1 cellular context compared by ENCODE assay signal in the genomic region with DNA sequence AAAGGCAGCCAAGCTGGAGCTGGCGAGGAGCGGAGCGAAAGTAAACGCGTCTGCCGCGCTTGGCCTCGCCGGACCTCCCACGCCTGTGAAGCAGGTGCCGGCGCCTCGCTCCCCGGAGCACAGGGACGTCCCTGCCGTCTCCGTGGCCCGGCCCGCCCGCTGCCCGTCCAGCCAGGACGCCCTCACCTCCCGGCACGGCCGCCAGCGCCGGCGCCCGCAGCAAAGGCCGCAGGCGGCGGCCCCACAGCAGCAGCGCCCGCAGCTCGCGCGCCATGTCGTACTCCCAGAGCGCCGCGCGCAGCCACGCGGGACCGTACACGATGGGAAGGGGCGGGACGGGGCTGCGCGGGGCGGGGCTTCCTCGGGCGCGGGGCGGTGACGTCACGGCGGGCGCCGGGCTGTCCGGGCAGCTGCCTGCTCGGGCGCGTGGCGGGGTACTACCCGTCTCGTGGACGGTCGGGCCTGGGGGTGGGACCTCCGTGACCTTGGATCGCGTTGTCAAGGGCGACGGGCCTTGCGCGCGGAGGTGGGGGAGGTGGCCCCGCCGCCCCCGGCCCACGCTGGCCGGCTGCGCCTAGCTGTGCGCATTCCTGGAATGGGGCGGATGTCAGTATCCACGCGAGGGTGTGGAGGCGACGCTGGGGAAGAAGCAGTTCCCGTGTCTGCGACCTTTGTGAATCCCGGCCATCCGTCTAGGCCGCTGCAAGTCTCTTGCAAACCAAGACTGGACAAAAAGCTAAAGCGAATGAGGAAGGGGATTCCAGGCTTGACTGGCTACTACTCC.
TF ChIP-seq lines count a peak whose summit lies in the region.

Gene TRAP1, minus strand, starts transcription at position 290 of the 784 bp plus-strand sequence. Its CDS starts 16 bp downstream, at position 274.

TF ChIP-seq in GM12878, 131 proteins besides CTCF, POLR2A, EP300 and RAD21 (continued from another document):
- peak; percentile 92 for TF ChIP-seq NKRF (conservative IDR thresholded peaks at IDR 0.05)
- TF ChIP-seq NR2F1 (conservative IDR thresholded peaks at IDR 0.05): peak; percentile 91
- no peak for TF ChIP-seq JUNB (IDR thresholded peaks at IDR 0.05)
- TF ChIP-seq E2F8 (IDR thresholded peaks at IDR 0.05; ENCODE audit: low read depth, partially characterized antibody): no peak
- no peak for TF ChIP-seq SMAD5 (IDR thresholded peaks at IDR 0.05; ENCODE audit: low read depth)
- TF ChIP-seq MEF2A (IDR thresholded peaks at IDR 0.05; ENCODE audit: insufficient read depth, low read depth, low read length): 0 out of 2 replicates have a peak, but pooled peaks have one; percentile 19
- 0 out of 2 replicates have a peak, but pooled peaks have one; percentile 34 for TF ChIP-seq ZNF24 (IDR thresholded peaks at IDR 0.05)
